Comparison of ENCODE assay signal across 19 cellular contexts in genomic region chr1:56719171-56719570, GRCh38.
A peak's percentile ranks its signal among the peaks of the same experiment; 100 is the strongest.
DNase-seq lines count a peak whose midpoint lies in the region; ATAC-seq and TF ChIP-seq lines count a peak whose summit lies in the region.
"Had no signal": no experiment of that assay in that cellular context is flagged by ENCODE, and none has a peak within 500 bp of the region (broad histone marks: within the 10 kb centered on the region; RNA-seq: fewer than 3 reads in every experiment).

No MANE protein-coding gene starts in this region.

- no peaks in the 10 kb centered on the region for H3K9me3 ChIP-seq in gastrocnemius medialis
- H3K9me3 ChIP-seq: A549, BLaER1 had no signal

- H3K36me3 ChIP-seq in gastrocnemius medialis, result no peaks in the 10 kb centered on the region
- H3K36me3 ChIP-seq: BLaER1 had no signal

- ATAC-seq in gastrocnemius medialis (peak; percentile 39 to 85), GM21360 (IDR thresholded peaks at IDR 0.05; ENCODE audit: unreplicated experiment) (no peak), GM18498 (IDR thresholded peaks at IDR 0.05; ENCODE audit: unreplicated experiment) (no peak)
- ATAC-seq: A549, HCT116 had no signal

- H3K4me1 ChIP-seq in gastrocnemius medialis, result peaks cover 10 to 17% of the 10 kb centered on the region in 2 donors
- H3K4me1 ChIP-seq: A549, BLaER1 had no signal

- no peak for TF ChIP-seq CTCF in gastrocnemius medialis (IDR thresholded peaks at IDR 0.05 in 4 of 5, conservative IDR thresholded peaks at IDR 0.05 in 1 of 5)

- no peak for TF ChIP-seq POLR2A in gastrocnemius medialis (IDR thresholded peaks at IDR 0.05)

- no peak overlapping the region for H3K27ac ChIP-seq in gastrocnemius medialis
- H3K27ac ChIP-seq: 22Rv1, A549, BLaER1, HL-60 had no signal

- DNase-seq in DMS 273 (lab: John Stamatoyannopoulos, UW; ENCODE audit: unreplicated experiment), result peak; percentile 18
- no peak for DNase-seq in DMS 273 treated with DMSO at 0.1 percent for 48 hours (lab: John Stamatoyannopoulos, UW)
- peak; percentile 27 for DNase-seq in NCI-H1694 (lab: John Stamatoyannopoulos, UW)
- peak; percentile 18 for DNase-seq in cerebellar cortex (ENCODE audit: low spot score)
- DNase-seq in gastrocnemius medialis, result no peak
- DNase-seq in cortex of kidney (lab: John Stamatoyannopoulos, UW), result no peak
- DNase-seq: AML-193; CD4-positive, alpha-beta memory T cell; GDM1; GOT3; H7; HFFc6 had no signal

- H3K27me3 ChIP-seq in gastrocnemius medialis, result no peaks in the 10 kb centered on the region
- H3K27me3 ChIP-seq: BLaER1 had no signal

- H3K4me3 ChIP-seq in gastrocnemius medialis, result no peak overlapping the region
- H3K4me3 ChIP-seq: A549, BLaER1 had no signal

- in situ Hi-C loops in gastrocnemius medialis (cut with MboI; ENCODE audit: low sequenced_read_pairs in 4 of 4), result loop anchor here in 1 of 4 donors (25.0 kb wide), 1 partner anchor 1432 kb away; no protein-coding TSS in a partner anchor

- intact Hi-C loops in gastrocnemius medialis (cut with DNase I; ENCODE audit: low total_unique reads), result no loop called here

Comparison
In these comparisons a context has a peak if more than half of its experiments do, and no peak if none do; other contexts are left out.
1. DNase-seq: peak in DMS 273 (single experiment), NCI-H1694 (single experiment) and cerebellar cortex (single experiment); none in DMS 273 treated with DMSO at 0.1 percent for 48 hours (single experiment), gastrocnemius medialis (0 of 2) and cortex of kidney (single experiment).
2. ATAC-seq: peak in gastrocnemius medialis (2 of 2); none in GM21360 (single experiment) and GM18498 (single experiment).